10 cellular contexts compared by ENCODE assay signal in genomic region chr12:6542209-6543009, GRCh38. TPM values are rescaled to one million over a fixed set of nuclear protein-coding genes. Genes with fewer than 3 reads are reported as not detected.
A peak's percentile ranks its signal among the peaks of the same experiment; 100 is the strongest.
DNase-seq lines count a peak whose midpoint lies in the region; ATAC-seq and TF ChIP-seq lines count a peak whose summit lies in the region.
"Had no signal": no experiment of that assay in that cellular context is flagged by ENCODE, and none has a peak within 500 bp of the region (broad histone marks: within the 10 kb centered on the region; RNA-seq: fewer than 3 reads in every experiment).

No MANE protein-coding gene starts in this region.

- H2BK120ac ChIP-seq in mesenchymal stem cell (ENCODE audit: low read depth, low read length), result no peak overlapping the region

- H3K36me3 Mint-ChIP-seq in activated naive CD8-positive, alpha-beta T cell treated with anti-CD3 and anti-CD28 coated beads, Interleukin-2, amount 50 U/mL, for 24 hours (ENCODE audit: low read depth), result peaks cover 28% of the 10 kb centered on the region

- H3K27me3 ChIP-seq in heart right ventricle (no peaks in the 10 kb centered on the region), mesenchymal stem cell (ENCODE audit: control insufficient read depth in 1 of 2, insufficient read depth in 1 of 2, low read length in 2 of 2) (no peaks in the 10 kb centered on the region), transverse colon (no peaks in the 10 kb centered on the region)

- peaks cover 39% of the 10 kb centered on the region for H3K4me1 Mint-ChIP-seq in activated naive CD8-positive, alpha-beta T cell treated with anti-CD3 and anti-CD28 coated beads, Interleukin-2, amount 50 U/mL, for 24 hours

- 80 to 83% methylated on average over 13 of the region's 13 CpGs for WGBS in heart right ventricle, 2 donors
- whole genome bisulfite sequencing in mesenchymal stem cell, result 84% methylated on average over 11 of the region's 13 CpGs
- 37 to 52% methylated on average over 2 to 13 of the region's 13 CpGs for WGBS in transverse colon (ENCODE audit: low coverage in 1 of 2), 2 donors

- intact Hi-C loops in heart right ventricle (cut with DNase I), result no loop called here
- intact Hi-C loops in Right ventricle myocardium superior (cut with DNase I), result no loop called here
- intact Hi-C loops in transverse colon (cut with DNase I; ENCODE audit: low total_unique reads), result no loop called here

- peaks cover 0 to 94% (median 38%) of the 10 kb centered on the region in 9 donors for H3K36me3 ChIP-seq in heart right ventricle
- H3K36me3 ChIP-seq in mesenchymal stem cell (ENCODE audit: control insufficient read depth in 1 of 2, insufficient read depth in 2 of 2, low read depth in 1 of 2, low read length in 2 of 2), result peaks cover 67 to 87% of the 10 kb centered on the region in 2 experiments
- peaks cover 0 to 13% (median under 1%) of the 10 kb centered on the region in 4 donors for H3K36me3 ChIP-seq in transverse colon

- H3K9me3 ChIP-seq in heart right ventricle, result no peaks in the 10 kb centered on the region
- no peaks in the 10 kb centered on the region for H3K9me3 ChIP-seq in mesenchymal stem cell (ENCODE audit: control insufficient read depth, low read length)
- H3K9me3 ChIP-seq in transverse colon, result no peaks in the 10 kb centered on the region

- no peak overlapping the region for H2BK15ac ChIP-seq in mesenchymal stem cell (ENCODE audit: low read depth, poor library complexity, severe bottlenecking)

- ATAC-seq in heart right ventricle, result no peak
- no peak for ATAC-seq in Right ventricle myocardium superior (ENCODE audit: poor library complexity)
- ATAC-seq in activated naive CD8-positive, alpha-beta T cell treated with anti-CD3 and anti-CD28 coated beads, Interleukin-2, amount 50 U/mL, for 24 hours, result no peak
- no peak for ATAC-seq in SK-N-SH treated with all-trans-retinoic acid at 6 μM for 48 hours

- no peak overlapping the region for H3K4me2 ChIP-seq in mesenchymal stem cell (ENCODE audit: low read length, poor library complexity, severe bottlenecking)

- H2AK5ac ChIP-seq in mesenchymal stem cell (ENCODE audit: low read length, severe bottlenecking), result no peak overlapping the region

- H4K8ac ChIP-seq in mesenchymal stem cell (ENCODE audit: low read length), result peak overlapping the region; percentile 25

- in situ Hi-C loops in transverse colon (cut with MboI; ENCODE audit: low pct_ligation_motif_present in 1 of 4, low pct_unique_long_range_greater_than_20kb in 1 of 4, low sequenced_read_pairs in 3 of 4), result loop anchor here in 3 of 4 donors (5.0 to 25.0 kb wide), 4 partner anchors 105 to 205 kb away; partner anchors contain the start of genes CD27 (in 1 of the 3) and TNFRSF1A (in 1 of the 3)

- H3K27ac ChIP-seq in heart right ventricle, result peak overlapping the region in 7 of 10 donors; percentile 70 to 99 (median 81)
- no peak overlapping the region for H3K27ac ChIP-seq in mesenchymal stem cell (ENCODE audit: low read length, poor library complexity, severe bottlenecking)
- H3K27ac ChIP-seq in transverse colon, result peak overlapping the region; percentile 89 to 98 (median 96)

- TF ChIP-seq CTCF in heart right ventricle (IDR thresholded peaks at IDR 0.05), result no peak
- TF ChIP-seq CTCF in transverse colon (IDR thresholded peaks at IDR 0.05), result no peak

- H3K4me1 ChIP-seq in heart right ventricle (peaks cover 11 to 62% (median 39%) of the 10 kb centered on the region in 9 donors), mesenchymal stem cell (ENCODE audit: control insufficient read depth, insufficient read depth, low read depth, low read length) (peaks cover 24% of the 10 kb centered on the region), transverse colon (peaks cover 14 to 56% (median 42%) of the 10 kb centered on the region in 4 donors)

- H3K18ac ChIP-seq in mesenchymal stem cell (ENCODE audit: low read depth in 1 of 2, low read length in 2 of 2), result peak overlapping the region in 1 of 2 experiments; percentile 61

- H3K14ac ChIP-seq in mesenchymal stem cell (ENCODE audit: low read length in 2 of 2), result no peak overlapping the region

- H3K9ac ChIP-seq in mesenchymal stem cell (ENCODE audit: low read length), result peak overlapping the region; percentile 56

- DNase-seq in heart right ventricle (no peak), Right ventricle myocardium superior (no peak), mesenchymal stem cell (no peak), transverse colon (peak; percentile 85), NCI-H2107 treated with DMSO at 0.1 percent for 48 hours (lab: John Stamatoyannopoulos, UW; ENCODE audit: unreplicated experiment) (no peak), hippocampal formation (lab: John Stamatoyannopoulos, UW) (no peak)
- DNase-seq in activated naive CD8-positive, alpha-beta T cell treated with anti-CD3 and anti-CD28 coated beads, Interleukin-2, amount 50 U/mL, for 24 hours, result no peak
- DNase-seq: mammary epithelial cell, NCI-H1048 had no signal

- H3K4me3 ChIP-seq in heart right ventricle, result no peak overlapping the region
- H3K4me3 ChIP-seq in mesenchymal stem cell (ENCODE audit: insufficient read depth in 1 of 2, low read depth in 1 of 2, low read length in 2 of 2), result no peak overlapping the region
- no peak overlapping the region for H3K4me3 ChIP-seq in transverse colon

- TF ChIP-seq POLR2A in transverse colon (IDR thresholded peaks at IDR 0.05), result peak; percentile 57

- no peak overlapping the region for H3K27ac Mint-ChIP-seq in activated naive CD8-positive, alpha-beta T cell treated with anti-CD3 and anti-CD28 coated beads, Interleukin-2, amount 50 U/mL, for 24 hours

- H4K91ac ChIP-seq in mesenchymal stem cell (ENCODE audit: low read length), result peak overlapping the region; percentile 46

- H3K4ac ChIP-seq in mesenchymal stem cell (ENCODE audit: low read depth in 1 of 2, low read length in 2 of 2), result no peak overlapping the region

- peak overlapping the region in 1 of 2 experiments; percentile 35 for H2BK12ac ChIP-seq in mesenchymal stem cell (ENCODE audit: low read length in 2 of 2)

- no peak for TF ChIP-seq EP300 in transverse colon (IDR thresholded peaks at IDR 0.05; ENCODE audit: low read depth)

- peak overlapping the region in 1 of 2 experiments; percentile 77 for H3K23ac ChIP-seq in mesenchymal stem cell (ENCODE audit: low read length in 2 of 2)

- H3K79me1 ChIP-seq in mesenchymal stem cell (replicated peaks; ENCODE audit: low read length, poor library complexity, severe bottlenecking), result peaks cover 23% of the 10 kb centered on the region

- no peak overlapping the region for H2BK5ac ChIP-seq in mesenchymal stem cell (ENCODE audit: low read depth, low read length, poor library complexity, severe bottlenecking)

- H3K27me3 Mint-ChIP-seq in activated naive CD8-positive, alpha-beta T cell treated with anti-CD3 and anti-CD28 coated beads, Interleukin-2, amount 50 U/mL, for 24 hours, result no peaks in the 10 kb centered on the region

- H2AFZ ChIP-seq in mesenchymal stem cell (ENCODE audit: low read depth, low read length), result no peak overlapping the region

- no peaks in the 10 kb centered on the region for H3K9me3 Mint-ChIP-seq in activated naive CD8-positive, alpha-beta T cell treated with anti-CD3 and anti-CD28 coated beads, Interleukin-2, amount 50 U/mL, for 24 hours

- peak overlapping the region; percentile 29 for H3K4me3 Mint-ChIP-seq in activated naive CD8-positive, alpha-beta T cell treated with anti-CD3 and anti-CD28 coated beads, Interleukin-2, amount 50 U/mL, for 24 hours

TF ChIP-seq in SK-N-SH treated with all-trans-retinoic acid at 6 μM for 48 hours, 23 proteins besides CTCF, POLR2A, EP300 and RAD21 (continues in another document):
- TF ChIP-seq PPARA (CRISPR knock-in tag; IDR thresholded peaks at IDR 0.05; ENCODE audit: borderline replicate concordance), result no peak
- TF ChIP-seq POU6F1 (CRISPR knock-in tag; IDR thresholded peaks at IDR 0.05; ENCODE audit: borderline replicate concordance, low read depth), result no peak
- no peak for TF ChIP-seq SNAI2 (CRISPR knock-in tag; IDR thresholded peaks at IDR 0.05)
- no peak for TF ChIP-seq OSR1 (CRISPR knock-in tag; IDR thresholded peaks at IDR 0.05)
- no peak for TF ChIP-seq ESRRG (CRISPR knock-in tag; IDR thresholded peaks at IDR 0.05)

RNA-seq across cellular contexts. Expression of gene GAPDH, which starts 8.1 kb away (rescaled TPM):
- total RNA-seq in heart right ventricle (1,000 to 10,000 TPM; 4,081 to 7,888 (median 4,666) TPM), Right ventricle myocardium superior (4,109 TPM), transverse colon (1,000 to 10,000 TPM; 1,806 to 2,946 (median 2,333) TPM)
- polyA plus RNA-seq in heart right ventricle, result 1,000 to 10,000 TPM; 5,840 to 6,426 TPM
- polyA plus RNA-seq in mesenchymal stem cell (2013, experiment 1 of 2), result 4,502 TPM
- 4,557 TPM for polyA plus RNA-seq in mesenchymal stem cell (2013, experiment 2 of 2)

RNA-seq across cellular contexts. Expression of gene IFFO1, which starts 13.4 kb away (rescaled TPM):
- total RNA-seq in heart right ventricle, result 10 to 100 TPM; 10.5 to 21.6 (median 17.3) TPM
- polyA plus RNA-seq in heart right ventricle, result 10 to 100 TPM; 14.3 to 30.5 TPM
- total RNA-seq in Right ventricle myocardium superior, result 14.1 TPM
- 26.1 TPM for polyA plus RNA-seq in mesenchymal stem cell (2013, experiment 1 of 2)
- polyA plus RNA-seq in mesenchymal stem cell (2013, experiment 2 of 2), result 25.6 TPM
- 10 to 100 TPM in 1 of 4 donors, 1 to 10 TPM in 3; 6.1 to 54.2 (median 8.0) TPM for total RNA-seq in transverse colon

RNA-seq across cellular contexts. Expression of gene NOP2, which starts 25.7 kb away (rescaled TPM):
- 10 to 100 TPM; 11.1 to 29.2 (median 15.3) TPM for total RNA-seq in heart right ventricle
- 10 to 100 TPM; 18.5 to 31.1 TPM for polyA plus RNA-seq in heart right ventricle
- 14.8 TPM for total RNA-seq in Right ventricle myocardium superior
- polyA plus RNA-seq in mesenchymal stem cell (2013, experiment 1 of 2), result 20.3 TPM
- polyA plus RNA-seq in mesenchymal stem cell (2013, experiment 2 of 2), result 21.3 TPM
- total RNA-seq in transverse colon, result 100 to 1,000 TPM in 1 of 4 donors, 10 to 100 TPM in 3; 12.8 to 167 (median 30.5) TPM

RNA-seq across cellular contexts. Expression of gene NCAPD2, which starts 48.5 kb away (rescaled TPM):
- total RNA-seq in heart right ventricle (10 to 100 TPM in 8 of 10 donors, 1 to 10 TPM in 2; 8.4 to 18.8 (median 13.1) TPM), Right ventricle myocardium superior (8.9 TPM), transverse colon (10 to 100 TPM; 18.3 to 20.2 (median 19.2) TPM)
- polyA plus RNA-seq in heart right ventricle, result 1 to 10 TPM; 5.4 to 5.8 TPM
- polyA plus RNA-seq in mesenchymal stem cell (2013, experiment 1 of 2), result 11.7 TPM
- 11.1 TPM for polyA plus RNA-seq in mesenchymal stem cell (2013, experiment 2 of 2)

RNA-seq across cellular contexts. Expression of gene MRPL51, which starts 49.3 kb away (rescaled TPM):
- total RNA-seq in heart right ventricle (100 to 1,000 TPM; 232 to 300 (median 255) TPM), Right ventricle myocardium superior (280 TPM), transverse colon (10 to 100 TPM in 3 of 4 donors, 1 to 10 TPM in 1; 2.6 to 49.7 (median 40.9) TPM)
- polyA plus RNA-seq in heart right ventricle, result 100 to 1,000 TPM; 123 to 181 TPM
- polyA plus RNA-seq in mesenchymal stem cell (2013, experiment 1 of 2), result 573 TPM
- 577 TPM for polyA plus RNA-seq in mesenchymal stem cell (2013, experiment 2 of 2)
